8 cellular contexts compared by ENCODE assay signal in the genomic region with DNA sequence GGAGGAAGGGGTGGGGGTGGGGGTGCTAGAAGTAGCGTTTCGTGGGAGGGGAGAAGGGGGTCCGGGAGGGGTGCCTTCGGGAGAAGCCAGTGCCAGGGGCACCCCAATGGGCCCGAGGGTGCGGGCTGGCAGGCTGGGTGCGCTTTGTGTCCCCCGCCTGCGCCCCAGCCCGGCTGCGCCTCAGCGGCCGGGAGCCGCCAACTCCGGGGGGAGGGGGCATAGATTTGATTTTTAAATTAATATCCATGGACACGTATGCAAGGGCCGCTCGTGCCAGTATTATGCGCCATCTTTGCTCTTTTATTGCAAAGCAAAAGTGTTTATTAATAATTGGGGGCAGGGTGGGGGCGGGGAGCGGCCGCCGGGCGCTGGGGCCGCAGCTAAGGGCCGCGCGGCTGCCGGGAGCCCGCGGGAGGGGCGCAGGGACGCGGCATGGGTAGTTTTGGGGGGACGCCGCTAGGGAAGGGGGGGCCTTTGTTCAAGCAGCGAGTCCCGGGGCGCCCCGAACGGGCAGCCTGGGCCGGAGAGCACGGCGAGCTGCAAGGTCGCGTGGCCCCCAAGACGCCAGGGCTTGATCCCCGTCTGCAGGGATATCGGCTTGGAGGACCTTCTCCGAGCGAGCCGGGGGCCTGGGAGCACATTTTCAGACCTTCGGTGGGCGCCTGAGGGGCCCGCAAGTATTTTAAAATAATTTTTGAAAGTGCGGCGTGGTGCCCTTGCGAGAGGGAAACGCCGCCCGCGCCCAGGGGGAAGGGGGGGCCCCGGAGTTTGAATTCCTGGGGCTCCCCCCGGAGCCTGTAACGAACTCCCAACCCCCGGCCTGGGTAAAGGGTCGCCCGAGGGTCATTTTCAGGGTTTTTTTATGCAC. TPM values are rescaled to one million over a fixed set of nuclear protein-coding genes. Genes with fewer than 3 reads are reported as not detected.
DNase-seq lines count a peak whose midpoint lies in the region; ATAC-seq and TF ChIP-seq lines count a peak whose summit lies in the region.

No MANE protein-coding gene starts in this region.

- TF ChIP-seq POLR2A in body of pancreas (IDR thresholded peaks at IDR 0.05): no peak
- no peak for TF ChIP-seq POLR2A in upper lobe of left lung (IDR thresholded peaks at IDR 0.05)

- ATAC-seq in body of pancreas (no peak), upper lobe of left lung (ENCODE audit: low FRiP score in 2 of 2) (no peak)

- peak overlapping the region; percentile 24 to 62 for H3K4me3 ChIP-seq in body of pancreas
- H3K4me3 ChIP-seq in mesenchymal stem cell (ENCODE audit: insufficient read depth in 1 of 2, low read depth in 1 of 2, low read length in 2 of 2): peak overlapping the region; percentile 76 to 99
- H3K4me3 ChIP-seq in upper lobe of left lung: peak overlapping the region; percentile 72 to 93 (median 77)

- peak overlapping the region; percentile 76 to 80 for H3K4ac ChIP-seq in mesenchymal stem cell (ENCODE audit: low read depth in 1 of 2, low read length in 2 of 2)

- no peaks in the 10 kb centered on the region for H3K9me3 ChIP-seq in body of pancreas
- no peaks in the 10 kb centered on the region for H3K9me3 ChIP-seq in mesenchymal stem cell (ENCODE audit: control insufficient read depth, low read length)
- no peaks in the 10 kb centered on the region for H3K9me3 ChIP-seq in upper lobe of left lung

- H3K36me3 Mint-ChIP-seq in activated naive CD4-positive, alpha-beta T cell treated with anti-CD3 and anti-CD28 coated beads for 36 hours (ENCODE audit: low read depth): no peaks in the 10 kb centered on the region

- H3K79me1 ChIP-seq in mesenchymal stem cell (replicated peaks; ENCODE audit: low read length, poor library complexity, severe bottlenecking): peaks cover 14% of the 10 kb centered on the region

- TF ChIP-seq CTCF in body of pancreas (IDR thresholded peaks at IDR 0.05) (no peak), upper lobe of left lung (IDR thresholded peaks at IDR 0.05) (no peak)

- peak overlapping the region; percentile 66 for H3K4me3 Mint-ChIP-seq in activated naive CD4-positive, alpha-beta T cell treated with anti-CD3 and anti-CD28 coated beads for 36 hours

- peaks cover 35% of the 10 kb centered on the region for H3K4me1 Mint-ChIP-seq in activated naive CD4-positive, alpha-beta T cell treated with anti-CD3 and anti-CD28 coated beads for 36 hours (ENCODE audit: low read depth)

- no peaks in the 10 kb centered on the region for H3K9me3 Mint-ChIP-seq in activated naive CD4-positive, alpha-beta T cell treated with anti-CD3 and anti-CD28 coated beads for 36 hours

- peaks cover 0 to 9% of the 10 kb centered on the region in 2 donors for H3K27me3 ChIP-seq in body of pancreas
- H3K27me3 ChIP-seq in mesenchymal stem cell (ENCODE audit: control insufficient read depth in 1 of 2, insufficient read depth in 1 of 2, low read length in 2 of 2): no peaks in the 10 kb centered on the region
- H3K27me3 ChIP-seq in upper lobe of left lung: peaks cover 0 to 25% (median 10%) of the 10 kb centered on the region in 4 donors

- H2AFZ ChIP-seq in mesenchymal stem cell (ENCODE audit: low read depth, low read length): no peak overlapping the region

- peak overlapping the region; percentile 98 for H4K8ac ChIP-seq in mesenchymal stem cell (ENCODE audit: low read length)

- DNase-seq in activated naive CD4-positive, alpha-beta T cell treated with anti-CD3 and anti-CD28 coated beads for 36 hours: no peak
- DNase-seq in activated naive CD4-positive, alpha-beta T cell treated with anti-CD3 and anti-CD28 coated beads, Interleukin-2, amount 50 U/mL, for 16 hours: no peak
- no peak for DNase-seq in body of pancreas
- no peak for DNase-seq in mesenchymal stem cell
- DNase-seq in upper lobe of left lung: peak in 1 of 2 donors; percentile 86
- no peak for DNase-seq in NCI-H446 (lab: John Stamatoyannopoulos, UW)
- no peak for DNase-seq in caudate nucleus (lab: John Stamatoyannopoulos, UW)
- no peak for DNase-seq in cerebellum (ENCODE audit: low spot score)

- peak overlapping the region; percentile 77 for H2AK5ac ChIP-seq in mesenchymal stem cell (ENCODE audit: low read length, severe bottlenecking)

- H2BK12ac ChIP-seq in mesenchymal stem cell (ENCODE audit: low read length in 2 of 2): no peak overlapping the region

- H3K4me2 ChIP-seq in mesenchymal stem cell (ENCODE audit: low read length, poor library complexity, severe bottlenecking): peak overlapping the region; percentile 87

- peak overlapping the region; percentile 92 for H2BK15ac ChIP-seq in mesenchymal stem cell (ENCODE audit: low read depth, poor library complexity, severe bottlenecking)

- H2BK5ac ChIP-seq in mesenchymal stem cell (ENCODE audit: low read depth, low read length, poor library complexity, severe bottlenecking): peak overlapping the region; percentile 91

- peaks cover 83% of the 10 kb centered on the region for H3K4me1 ChIP-seq in body of pancreas
- H3K4me1 ChIP-seq in mesenchymal stem cell (ENCODE audit: control insufficient read depth, insufficient read depth, low read depth, low read length): peaks cover 47% of the 10 kb centered on the region
- H3K4me1 ChIP-seq in upper lobe of left lung: peaks cover 57 to 86% (median 64%) of the 10 kb centered on the region in 4 donors

- H3K27ac ChIP-seq in body of pancreas (peak overlapping the region; percentile 50 to 87 (median 82)), mesenchymal stem cell (ENCODE audit: low read length, poor library complexity, severe bottlenecking) (peak overlapping the region; percentile 74), upper lobe of left lung (peak overlapping the region; percentile 86 to 89 (median 88)), caudate nucleus (ENCODE audit: low read depth, low read length) (no peak overlapping the region)

- CTCF ChIA-PET in activated naive CD4-positive, alpha-beta T cell treated with anti-CD3 and anti-CD28 coated beads for 36 hours (lab: Charles Lee): interaction anchor here (0.5 to 3.4 kb wide), 8 partner anchors 12 to 1185 kb away, joined by 3 to 21 read pairs (median 3); partner anchors contain the start of genes LTO1 and MYEOV

- peak overlapping the region; percentile 72 to 83 for H3K14ac ChIP-seq in mesenchymal stem cell (ENCODE audit: low read length in 2 of 2)

- peak overlapping the region; percentile 64 to 99 for H3K23ac ChIP-seq in mesenchymal stem cell (ENCODE audit: low read length in 2 of 2)

- no peak overlapping the region for H3K27ac Mint-ChIP-seq in activated naive CD4-positive, alpha-beta T cell treated with anti-CD3 and anti-CD28 coated beads for 36 hours

- intact Hi-C loops in activated naive CD4-positive, alpha-beta T cell treated with anti-CD3 and anti-CD28 coated beads for 36 hours (cut with micrococcal nuclease): loop anchor here (2.0 kb wide), 1 partner anchor 199 kb away; no protein-coding TSS in a partner anchor
- intact Hi-C loops in body of pancreas (cut with DNase I): no loop called here

- 1% methylated on average over 44 to 68 of the region's 68 CpGs for WGBS in body of pancreas, 2 donors
- WGBS in mesenchymal stem cell: under 1% methylated on average over 62 of the region's 68 CpGs
- WGBS in upper lobe of left lung, 2 donors: 1 to 2% methylated on average over 56 to 64 of the region's 68 CpGs

- peaks cover 27% of the 10 kb centered on the region for H3K27me3 Mint-ChIP-seq in activated naive CD4-positive, alpha-beta T cell treated with anti-CD3 and anti-CD28 coated beads for 36 hours (ENCODE audit: low read depth)

- no peaks in the 10 kb centered on the region for H3K36me3 ChIP-seq in body of pancreas (replicated peaks in 1 of 2; ENCODE audit: insufficient read depth in 1 of 2, low read depth in 2 of 2)
- H3K36me3 ChIP-seq in mesenchymal stem cell (ENCODE audit: control insufficient read depth in 1 of 2, insufficient read depth in 2 of 2, low read depth in 1 of 2, low read length in 2 of 2): peaks cover 35 to 36% of the 10 kb centered on the region in 2 experiments
- H3K36me3 ChIP-seq in upper lobe of left lung: peaks cover 0 to 9% (median 2%) of the 10 kb centered on the region in 4 donors

- peak overlapping the region; percentile 88 for H4K91ac ChIP-seq in mesenchymal stem cell (ENCODE audit: low read length)

- TF ChIP-seq EP300 in upper lobe of left lung (IDR thresholded peaks at IDR 0.05): no peak

- peak overlapping the region; percentile 100 for H3K9ac ChIP-seq in mesenchymal stem cell (ENCODE audit: low read length)

- H2BK120ac ChIP-seq in mesenchymal stem cell (ENCODE audit: low read depth, low read length): peak overlapping the region; percentile 97

- peak overlapping the region; percentile 93 to 98 for H3K18ac ChIP-seq in mesenchymal stem cell (ENCODE audit: low read depth in 1 of 2, low read length in 2 of 2)

RNA-seq across cellular contexts. Expression of gene CCND1, which starts 1.0 kb away (rescaled TPM):
- total RNA-seq in activated naive CD4-positive, alpha-beta T cell treated with anti-CD3 and anti-CD28 coated beads for 36 hours: under 1 TPM; 0.22 to 0.74 TPM
- total RNA-seq in body of pancreas (100 to 1,000 TPM in 1 of 2 donors, 10 to 100 TPM in 1; 90.3 to 201 TPM), upper lobe of left lung (100 to 1,000 TPM in 5 of 6 donors, 10 to 100 TPM in 1; 23.0 to 404 (median 237) TPM), cerebellum (20.8 TPM)
- 324 TPM for polyA plus RNA-seq in mesenchymal stem cell (2013, experiment 1 of 2)
- 321 TPM for polyA plus RNA-seq in mesenchymal stem cell (2013, experiment 2 of 2)

RNA-seq across cellular contexts. Expression of gene LTO1, which starts 33.2 kb away (rescaled TPM):
- 10 to 100 TPM; 14.8 to 14.9 TPM for total RNA-seq in activated naive CD4-positive, alpha-beta T cell treated with anti-CD3 and anti-CD28 coated beads for 36 hours
- total RNA-seq in body of pancreas (10 to 100 TPM; 13.0 to 26.7 TPM), upper lobe of left lung (10 to 100 TPM; 18.5 to 68.1 (median 28.3) TPM), cerebellum (22.3 TPM)
- polyA plus RNA-seq in mesenchymal stem cell (2013, experiment 1 of 2): 12.8 TPM
- 12.4 TPM for polyA plus RNA-seq in mesenchymal stem cell (2013, experiment 2 of 2)

Comparison
In these comparisons a context has a peak if more than half of its experiments do, and no peak if none do; other contexts are left out.
1. RNA of gene CCND1, which starts 1.0 kb away (total RNA-seq): 23.0 to 404 TPM in upper lobe of left lung, 90.3 to 201 TPM in body of pancreas and 20.8 TPM in cerebellum (single experiment); 0.22 to 0.74 TPM in activated naive CD4-positive, alpha-beta T cell treated with anti-CD3 and anti-CD28 coated beads for 36 hours; every median in the first group is over 10 times any median in the second.
2. Peak in every context shown above with its lines, with median percentiles within 50 percentile points of each other: H3K4me3 ChIP-seq.